1 cellular context compared by ENCODE assay signal in the genomic region with DNA sequence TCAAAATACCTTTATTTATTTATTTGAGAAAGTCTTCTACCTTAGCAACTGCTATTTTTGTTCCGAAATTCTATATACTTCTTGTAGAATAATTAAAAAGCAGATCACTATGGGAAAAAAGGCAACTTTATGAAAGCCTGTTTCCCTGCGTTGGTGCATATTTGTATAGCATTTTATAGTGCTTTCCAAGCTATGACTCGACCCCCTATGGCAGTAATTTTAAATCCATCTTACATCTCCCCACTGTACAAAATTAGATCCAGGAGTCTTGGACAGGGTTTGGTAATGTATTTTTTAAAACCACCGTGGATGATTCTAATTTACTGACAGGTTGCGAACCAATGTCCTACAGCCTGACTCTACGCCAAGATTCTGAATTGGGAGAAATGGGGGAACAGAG.
TF ChIP-seq lines count a peak whose summit lies in the region.

No MANE protein-coding gene starts in this region.

TF ChIP-seq in endothelial cell of umbilical vein, 7 proteins besides CTCF, POLR2A, EP300 and RAD21:
- TF ChIP-seq GATA2 (IDR thresholded peaks at IDR 0.05; ENCODE audit: insufficient read depth, insufficient read length, low read depth, low read length) (no peak), JUN (IDR thresholded peaks at IDR 0.05; ENCODE audit: borderline replicate concordance, insufficient read depth, insufficient read length, low read depth) (no peak), FOS (IDR thresholded peaks at IDR 0.05; ENCODE audit: borderline replicate concordance, insufficient read depth, low read length) (no peak), EZH2 (IDR thresholded peaks at IDR 0.05; ENCODE audit: borderline replicate concordance, low read depth, low read length, severe bottlenecking) (no peak), POLR2AphosphoS5 (IDR thresholded peaks at IDR 0.05; ENCODE audit: insufficient read depth, low read depth, low read length) (no peak), MYC (IDR thresholded peaks at IDR 0.05; ENCODE audit: low read depth, low read length) (no peak)
- TF ChIP-seq, protein P1, sequence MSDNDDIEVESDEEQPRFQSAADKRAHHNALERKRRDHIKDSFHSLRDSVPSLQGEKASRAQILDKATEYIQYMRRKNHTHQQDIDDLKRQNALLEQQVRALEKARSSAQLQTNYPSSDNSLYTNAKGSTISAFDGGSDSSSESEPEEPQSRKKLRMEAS (IDR thresholded peaks at IDR 0.05; ENCODE audit: insufficient read depth, insufficient read length): no peak
